8 cellular contexts compared by ENCODE assay signal in genomic region chr5:83608122-83608521, GRCh38.
A peak's percentile ranks its signal among the peaks of the same experiment; 100 is the strongest.
DNase-seq lines count a peak whose midpoint lies in the region; ATAC-seq and TF ChIP-seq lines count a peak whose summit lies in the region.

No MANE protein-coding gene starts in this region.

- peak; percentile 75 for DNase-seq in DMS53 treated with DMSO at 0.1 percent for 48 hours (lab: John Stamatoyannopoulos, UW; ENCODE audit: unreplicated experiment)
- peak; percentile 38 for DNase-seq in HCT116 (ENCODE audit: low read depth, low spot score)
- DNase-seq in NCI-H510A (lab: John Stamatoyannopoulos, UW) = peak; percentile 25
- peak; percentile 19 to 26 (median 24) for DNase-seq in body of pancreas
- peak; percentile 10 for DNase-seq in kidney epithelial cell (ENCODE audit: low read depth)
- DNase-seq in stimulated activated CD8-positive, alpha-beta memory T cell treated with anti-CD3 and anti-CD28 coated beads, Interleukin-4, amount 100 ng/mL, for 48 hours = no peak
- DNase-seq in NK-92 treated with Interleukin-12 subunit alpha and Interleukin-12 subunit beta, amount 100 ng/mL, for 24 hours (lab: John Stamatoyannopoulos, UW) = no peak

- intact Hi-C loops in HCT116 (cut with micrococcal nuclease) (no loop called here), body of pancreas (cut with DNase I) (no loop called here)

- CTCF ChIA-PET in HCT116 (lab: Charles Lee) = interaction anchor here (0.6 to 3.2 kb wide), 7 partner anchors 10 to 1296 kb away, joined by 3 to 19 read pairs (median 5); no protein-coding TSS in a partner anchor

- RAD21 ChIA-PET in HCT116 (lab: Charles Lee; ENCODE audit: low non-redundant PET in 1 of 2, low total read pairs in 2 of 2, uncharacterized antibody in 2 of 2, unreplicated experiment in 2 of 2) = interaction anchor here in 1 of 2 experiments (0.8 to 1.2 kb wide), 2 partner anchors 40 to 104 kb away, joined by 3 read pairs; no protein-coding TSS in a partner anchor

- 6 to 7% methylated on average over 3 of the region's 3 CpGs for WGBS in body of pancreas, 2 donors

- peak; percentile 62 for TF ChIP-seq RAD21 in HCT116 (IDR thresholded peaks at IDR 0.05; ENCODE audit: low read depth)

- no peak overlapping the region for H3K4me2 ChIP-seq in HCT116 (ENCODE audit: low read length)

- peak; percentile 97 for ATAC-seq in HCT116
- peak; percentile 52 for ATAC-seq in body of pancreas
- no peak for ATAC-seq in HG03025 (IDR thresholded peaks at IDR 0.05; ENCODE audit: low FRiP score, unreplicated experiment)

- H3K9me2 ChIP-seq in HCT116 (ENCODE audit: insufficient read depth) = no peaks in the 10 kb centered on the region

- POLR2A ChIA-PET in HCT116 (lab: Charles Lee) = no interaction called here

- TF ChIP-seq CTCF in HCT116 (IDR thresholded peaks at IDR 0.05 in 2 of 3, conservative IDR thresholded peaks at IDR 0.05 in 1 of 3; ENCODE audit: borderline replicate concordance in 1 of 3, insufficient read depth in 1 of 3, low read depth in 2 of 3, low read length in 2 of 3) (peak; percentile 23 to 70 (median 58); a peak in 5 of 6 replicates), body of pancreas (IDR thresholded peaks at IDR 0.05) (peak in 6 of 7 experiments; percentile 18 to 34 (median 31)), kidney epithelial cell (IDR thresholded peaks at IDR 0.05; ENCODE audit: insufficient read depth, low read length, poor library complexity, severe bottlenecking) (peak; percentile 78)

- H2AFZ ChIP-seq in HCT116 (ENCODE audit: low read depth, low read length, poor library complexity, severe bottlenecking) = peak overlapping the region; percentile 41

- TF ChIP-seq POLR2A in HCT116 (IDR thresholded peaks at IDR 0.05; ENCODE audit: borderline replicate concordance, extremely low read depth, insufficient read depth, insufficient read length) = no peak
- no peak for TF ChIP-seq POLR2A in body of pancreas (IDR thresholded peaks at IDR 0.05)

- H3K27ac ChIP-seq in HCT116 (ENCODE audit: low read depth, low read length) (no peak overlapping the region), body of pancreas (no peak overlapping the region)

- H3K36me3 ChIP-seq in HCT116 (ENCODE audit: control insufficient read depth in 1 of 2, insufficient read depth in 2 of 2, low read length in 2 of 2) (no peaks in the 10 kb centered on the region), body of pancreas (replicated peaks in 1 of 2; ENCODE audit: insufficient read depth in 1 of 2, low read depth in 2 of 2) (no peaks in the 10 kb centered on the region), kidney epithelial cell (ENCODE audit: control insufficient read depth, insufficient read depth, low read length) (no peaks in the 10 kb centered on the region)

- no peaks in the 10 kb centered on the region for H4K20me1 ChIP-seq in HCT116 (ENCODE audit: insufficient read depth)

- H3K9ac ChIP-seq in HCT116 (ENCODE audit: low read length) = no peak overlapping the region

- H3K4me1 ChIP-seq in HCT116 (ENCODE audit: control insufficient read depth in 1 of 2, insufficient read depth in 2 of 2, low read length in 2 of 2) = no peaks in the 10 kb centered on the region
- H3K4me1 ChIP-seq in body of pancreas = no peaks in the 10 kb centered on the region

- BruUV-seq in HCT116 (replicated peaks; lab: Mats Ljungman, UMichigan) = no TSS peak

- no peaks in the 10 kb centered on the region for H3K27me3 ChIP-seq in HCT116 (ENCODE audit: insufficient read depth, low read length)
- no peaks in the 10 kb centered on the region for H3K27me3 ChIP-seq in body of pancreas
- no peaks in the 10 kb centered on the region for H3K27me3 ChIP-seq in kidney epithelial cell (ENCODE audit: control insufficient read depth, insufficient read depth, low read length)

- no peaks in the 10 kb centered on the region for H3K9me3 ChIP-seq in HCT116 (ENCODE audit: control insufficient read depth in 1 of 2, insufficient read depth in 1 of 2, low read depth in 1 of 2, low read length in 2 of 2)
- no peaks in the 10 kb centered on the region for H3K9me3 ChIP-seq in body of pancreas

- no peak overlapping the region for H3K4me3 ChIP-seq in HCT116 (replicated peaks in 1 of 2; ENCODE audit: low read depth in 1 of 2, low read length in 2 of 2)
- no peak overlapping the region for H3K4me3 ChIP-seq in body of pancreas
- H3K4me3 ChIP-seq in kidney epithelial cell (ENCODE audit: low read depth, low read length) = no peak overlapping the region

- H3K79me2 ChIP-seq in HCT116 (ENCODE audit: insufficient read depth, low read length) = no peaks in the 10 kb centered on the region

TF ChIP-seq in HCT116, 20 proteins besides CTCF, POLR2A, EP300 and RAD21:
- TF ChIP-seq CEBPB (IDR thresholded peaks at IDR 0.05; ENCODE audit: low read depth) (no peak), CBX3 (IDR thresholded peaks at IDR 0.05; ENCODE audit: low read depth) (no peak), MAX (IDR thresholded peaks at IDR 0.05) (no peak), REST (IDR thresholded peaks at IDR 0.05; ENCODE audit: low read depth) (no peak), SIN3A (IDR thresholded peaks at IDR 0.05; ENCODE audit: low read depth) (no peak), TCF7L2 (IDR thresholded peaks at IDR 0.05; ENCODE audit: borderline replicate concordance, extremely low read depth, insufficient read depth, insufficient read length) (no peak), EZH2phosphoT487 (IDR thresholded peaks at IDR 0.05; ENCODE audit: borderline replicate concordance) (no peak), ZBTB33 (IDR thresholded peaks at IDR 0.05; ENCODE audit: extremely low read depth, insufficient replicate concordance, low read length) (no peak), YY1 (IDR thresholded peaks at IDR 0.05; ENCODE audit: extremely low read depth, insufficient replicate concordance, low read depth, low read length) (no peak), ZNF274 (IDR thresholded peaks at IDR 0.05; ENCODE audit: low read depth, low read length) (no peak), FOSL1 (IDR thresholded peaks at IDR 0.05; ENCODE audit: low read depth) (no peak), EZH2 (IDR thresholded peaks at IDR 0.05) (no peak), SRF (IDR thresholded peaks at IDR 0.05; ENCODE audit: low read depth) (no peak), EGR1 (IDR thresholded peaks at IDR 0.05; ENCODE audit: low read depth) (no peak), JUND (IDR thresholded peaks at IDR 0.05) (no peak), ATF3 (IDR thresholded peaks at IDR 0.05) (no peak), SP1 (IDR thresholded peaks at IDR 0.05; ENCODE audit: low read depth) (no peak), ZFX (IDR thresholded peaks at IDR 0.05) (no peak), POLR2AphosphoS5 (IDR thresholded peaks at IDR 0.05; ENCODE audit: low read depth, low read length) (no peak), ELF1 (IDR thresholded peaks at IDR 0.05; ENCODE audit: borderline replicate concordance, low read depth) (no peak)
TF ChIP-seq in HCT116: peak in this region for 0.

Comparison
In these comparisons a context has a peak if more than half of its experiments do, and no peak if none do; other contexts are left out.
1. DNase-seq: peak in DMS53 treated with DMSO at 0.1 percent for 48 hours (single experiment), HCT116 (single experiment), NCI-H510A (single experiment), body of pancreas (4 of 4) and kidney epithelial cell (single experiment); none in stimulated activated CD8-positive, alpha-beta memory T cell treated with anti-CD3 and anti-CD28 coated beads, Interleukin-4, amount 100 ng/mL, for 48 hours (single experiment) and NK-92 treated with Interleukin-12 subunit alpha and Interleukin-12 subunit beta, amount 100 ng/mL, for 24 hours (single experiment).
2. Peak in every context shown above with its lines, with median percentiles within 50 percentile points of each other: CTCF ChIP-seq.